In genomic region chr19:37172368-37173366, GRCh38 we compare ENCODE assay signal across 1 cellular context.
A peak's percentile ranks its signal among the peaks of the same experiment; 100 is the strongest.
TF ChIP-seq lines count a peak whose summit lies in the region.

Gene ZNF585A (minus strand): TSS chr19:37172695. CDS start chr19:37169910, 2,785 bp downstream.

TF ChIP-seq in liver, 16 proteins besides CTCF, POLR2A, EP300 and RAD21 (continued from another document):
- no peak for TF ChIP-seq ATF3 (IDR thresholded peaks at IDR 0.05)
- TF ChIP-seq SP1 (IDR thresholded peaks at IDR 0.05), result peak; percentile 65
- no peak for TF ChIP-seq JUND (IDR thresholded peaks at IDR 0.05)
- TF ChIP-seq FOXA1 (IDR thresholded peaks at IDR 0.05), result peak; percentile 86
- TF ChIP-seq RXRA (IDR thresholded peaks at IDR 0.05), result peak in 1 of 2 donors; percentile 33
